19 cellular contexts compared by ENCODE assay signal in genomic region chr17:62780951-62781350, GRCh38. TPM values are rescaled to one million over a fixed set of nuclear protein-coding genes. Genes with fewer than 3 reads are reported as not detected.
DNase-seq lines count a peak whose midpoint lies in the region; ATAC-seq and TF ChIP-seq lines count a peak whose summit lies in the region.
"Had no signal": no experiment of that assay in that cellular context is flagged by ENCODE, and none has a peak within 500 bp of the region (broad histone marks: within the 10 kb centered on the region; RNA-seq: fewer than 3 reads in every experiment).

No MANE protein-coding gene starts in this region.

- DNase-seq in M059J (ENCODE audit: low read depth) = peak; percentile 57
- no peak for DNase-seq in mammary epithelial cell
- no peak for DNase-seq in lower lobe of right lung
- no peak for DNase-seq in upper lobe of right lung
- DNase-seq in NCI-H524 treated with DMSO at 0.1 percent for 48 hours (lab: John Stamatoyannopoulos, UW) = no peak
- no peak for DNase-seq in stimulated activated CD4-positive, alpha-beta T cell treated with anti-CD3 and anti-CD28 coated beads, Interleukin-2, amount 100 ng/mL, for 48 hours
- DNase-seq: activated CD4-positive, alpha-beta T cell treated with anti-CD3 and anti-CD28 coated beads, Interleukin-2, amount 10 ng/mL, durations not matched to agents 24 days and 14 days; activated CD8-positive, alpha-beta memory T cell treated with anti-CD3 and anti-CD28 coated beads, Interleukin-2, amount 50 U/mL, for 4 hours; anterior cingulate cortex; foreskin melanocyte; left cardiac atrium; NCI-H1417 treated with DMSO at 0.1 percent for 48 hours; NCI-H82; stimulated activated CD4-positive, alpha-beta T cell treated with anti-CD3 and anti-CD28 coated beads, Interleukin-2, amount 100 ng/mL, for 24 hours had no signal

- peak; percentile 31 to 42 for ATAC-seq in lower lobe of right lung
- no peak for ATAC-seq in upper lobe of right lung
- ATAC-seq in HG02678 (IDR thresholded peaks at IDR 0.05; ENCODE audit: unreplicated experiment) = no peak
- no peak for ATAC-seq in HG02610 (IDR thresholded peaks at IDR 0.05; ENCODE audit: unreplicated experiment)

- intact Hi-C loops in mammary epithelial cell (cut with micrococcal nuclease) = no loop called here
- intact Hi-C loops in lower lobe of right lung (cut with DNase I) = no loop called here
- intact Hi-C loops in upper lobe of right lung (cut with DNase I) = no loop called here

- H3K36me3 ChIP-seq in mammary epithelial cell (ENCODE audit: insufficient read depth, low read length) (no peaks in the 10 kb centered on the region), lower lobe of right lung (no peaks in the 10 kb centered on the region), upper lobe of right lung (no peaks in the 10 kb centered on the region)
- H3K36me3 ChIP-seq: pancreas had no signal

- H3K4me2 ChIP-seq in mammary epithelial cell (ENCODE audit: insufficient read depth, low read depth, low read length) = no peak overlapping the region

- peaks cover 41% of the 10 kb centered on the region for H3K4me1 ChIP-seq in mammary epithelial cell (ENCODE audit: insufficient read depth, low read length)
- H3K4me1 ChIP-seq in lower lobe of right lung = peaks cover 9% of the 10 kb centered on the region
- peaks cover 8% of the 10 kb centered on the region for H3K4me1 ChIP-seq in upper lobe of right lung

- no TSS peak for BruUV-seq in mammary epithelial cell (replicated peaks; lab: Mats Ljungman, UMichigan)

- H3K79me2 ChIP-seq in mammary epithelial cell (ENCODE audit: insufficient read depth, low read length) = no peaks in the 10 kb centered on the region

- CTCF ChIA-PET in mammary epithelial cell (lab: Charles Lee; ENCODE audit: low non-redundant PET) = no interaction called here

- H3K27ac ChIP-seq in mammary epithelial cell (ENCODE audit: insufficient read depth, low read depth, low read length) (peak overlapping the region; percentile 36), lower lobe of right lung (peak overlapping the region; percentile 64), upper lobe of right lung (peak overlapping the region; percentile 4)
- H3K27ac ChIP-seq: coronary artery, pancreas had no signal

- 88% methylated on average over 6 of the region's 6 CpGs for WGBS in mammary epithelial cell (ENCODE audit: low coverage, missing lambda C conversion rate)

- no peaks in the 10 kb centered on the region for H3K9me3 ChIP-seq in mammary epithelial cell (replicated peaks; ENCODE audit: insufficient read depth, low read length)
- H3K9me3 ChIP-seq in lower lobe of right lung = no peaks in the 10 kb centered on the region
- no peaks in the 10 kb centered on the region for H3K9me3 ChIP-seq in upper lobe of right lung
- H3K9me3 ChIP-seq: pancreas had no signal

- no peaks in the 10 kb centered on the region for H4K20me1 ChIP-seq in mammary epithelial cell (ENCODE audit: insufficient read depth, low read length)

- in situ Hi-C loops in mammary epithelial cell (cut with MboI; ENCODE audit: low sequenced_read_pairs in 2 of 2) = no loop called here

- no peak overlapping the region for H2AFZ ChIP-seq in mammary epithelial cell (ENCODE audit: low read depth, low read length)

- no peak overlapping the region for H3K9ac ChIP-seq in mammary epithelial cell (ENCODE audit: insufficient read depth, low read length)

- dilution Hi-C loops in mammary epithelial cell (cut with HindIII; ENCODE audit: low sequenced_read_pairs) = no loop called here

- TF ChIP-seq CTCF in mammary epithelial cell (conservative IDR thresholded peaks at IDR 0.05 in 1 of 2, IDR thresholded peaks at IDR 0.05 in 1 of 2; ENCODE audit: extremely low read depth in 1 of 2, insufficient read depth in 1 of 2, low read depth in 1 of 2, low read length in 2 of 2) (no peak), lower lobe of right lung (IDR thresholded peaks at IDR 0.05) (no peak), upper lobe of right lung (IDR thresholded peaks at IDR 0.05) (no peak)

- H3K4me3 ChIP-seq in mammary epithelial cell (replicated peaks in 1 of 3; ENCODE audit: insufficient read depth in 1 of 3, low read depth in 2 of 3, low read length in 3 of 3) (no peak overlapping the region), lower lobe of right lung (no peak overlapping the region), upper lobe of right lung (no peak overlapping the region)
- H3K4me3 ChIP-seq: coronary artery, pancreas had no signal

- H3K27me3 ChIP-seq in mammary epithelial cell (ENCODE audit: insufficient read depth, low read length) = no peaks in the 10 kb centered on the region
- no peaks in the 10 kb centered on the region for H3K27me3 ChIP-seq in lower lobe of right lung (ENCODE audit: low read depth)
- H3K27me3 ChIP-seq in upper lobe of right lung = no peaks in the 10 kb centered on the region
- H3K27me3 ChIP-seq: pancreas had no signal

RNA-seq across cellular contexts. Expression of gene MARCHF10, which starts 27.2 kb away (rescaled TPM):
- total RNA-seq in M059J (2014; rRNA removed; shearing (Covaris generic)) = 0.05 TPM in 1 of 2 replicates, not detected in the other
- under 1 TPM in 1 of 2 donors, not detected in 1; under 0.01 TPM for total RNA-seq in mammary epithelial cell
- 0.02 TPM for polyA plus RNA-seq in mammary epithelial cell
- not detected for polyA minus RNA-seq in mammary epithelial cell
- total RNA-seq in lower lobe of right lung = 5.1 TPM
- total RNA-seq in upper lobe of right lung = not detected
- total RNA-seq: activated CD4-positive, alpha-beta T cell treated with anti-CD3 and anti-CD28 coated beads, Interleukin-2, amount 10 ng/mL, durations not matched to agents 24 days and 14 days; G401; left cardiac atrium had no signal

Comparison
In these comparisons a context has a peak if more than half of its experiments do, and no peak if none do; other contexts are left out.
1. H3K27ac ChIP-seq: peak in every context shown above with its lines; median percentile 64 in lower lobe of right lung; 36 in mammary epithelial cell; 4 in upper lobe of right lung.
2. ATAC-seq: peak in lower lobe of right lung (2 of 2); none in upper lobe of right lung (single experiment), HG02678 (single experiment) and HG02610 (single experiment).